ENCODE assay signal across 13 cellular contexts in genomic region chr6:148999501-148999900, GRCh38.
A peak's percentile ranks its signal among the peaks of the same experiment; 100 is the strongest.
DNase-seq lines count a peak whose midpoint lies in the region; ATAC-seq and TF ChIP-seq lines count a peak whose summit lies in the region.
"Had no signal": no experiment of that assay in that cellular context is flagged by ENCODE, and none has a peak within 500 bp of the region (broad histone marks: within the 10 kb centered on the region; RNA-seq: fewer than 3 reads in every experiment).

No MANE protein-coding gene starts in this region.

- H4K20me1 ChIP-seq in GM23248 (ENCODE audit: insufficient read depth), result no peaks in the 10 kb centered on the region

- H3K36me3 ChIP-seq in GM23248 (ENCODE audit: low read depth) (no peaks in the 10 kb centered on the region), adrenal gland (replicated peaks in 1 of 2) (no peaks in the 10 kb centered on the region)

- peak; percentile 74 for DNase-seq in GM23248
- DNase-seq in adrenal gland, result no peak
- DNase-seq in foreskin keratinocyte, result peak in 1 of 2 donors; percentile 44
- peak; percentile 71 for DNase-seq in skeletal muscle cell (ENCODE audit: low read depth)
- no peak for DNase-seq in pons (ENCODE audit: low spot score)
- DNase-seq in AG20443 (ENCODE audit: low spot score), result no peak
- DNase-seq: Calu3; NCI-H2227 treated with DMSO at 0.1 percent for 48 hours; nephron progenitor cell; stimulated activated CD4-positive, alpha-beta T cell treated with anti-CD3 and anti-CD28 coated beads, Interleukin-1b, Interleukin-23, amount 100 ng/mL, for 48 hours; stimulated activated naive CD4-positive, alpha-beta T cell treated with Interleukin-2 at 50 U/mL for 16 hours had no signal

- peak overlapping the region; percentile 65 for H3K4me2 ChIP-seq in GM23248 (ENCODE audit: unreplicated experiment)

- H3K9ac ChIP-seq in GM23248, result no peak overlapping the region; the same call in 1 of the 2 replicates

- H3K9me3 ChIP-seq in GM23248 (ENCODE audit: low read depth) (no peaks in the 10 kb centered on the region), adrenal gland (replicated peaks in 1 of 3) (peaks cover 0 to 5% (median 0%) of the 10 kb centered on the region in 3 donors)

- H3K9me2 ChIP-seq in GM23248 (ENCODE audit: insufficient read depth), result no peaks in the 10 kb centered on the region

- peak overlapping the region; percentile 78 for H3K27ac ChIP-seq in GM23248
- H3K27ac ChIP-seq in adrenal gland, result peak overlapping the region; percentile 43 to 87 (median 67)
- no peak overlapping the region for H3K27ac ChIP-seq in foreskin keratinocyte

- peaks cover 45% of the 10 kb centered on the region for H3K4me1 ChIP-seq in GM23248 (ENCODE audit: insufficient read depth)
- peaks cover 14 to 19% of the 10 kb centered on the region in 2 donors for H3K4me1 ChIP-seq in adrenal gland (replicated peaks in 1 of 2)
- peaks cover 3% of the 10 kb centered on the region for H3K4me1 ChIP-seq in foreskin keratinocyte

- TF ChIP-seq CTCF in adrenal gland (IDR thresholded peaks at IDR 0.05) (no peak), foreskin keratinocyte (conservative IDR thresholded peaks at IDR 0.05) (no peak)

- intact Hi-C loops in adrenal gland (cut with DNase I), result no loop called here

- no peaks in the 10 kb centered on the region for H3K79me2 ChIP-seq in GM23248 (ENCODE audit: insufficient read depth)

- H3F3A ChIP-seq in GM23248 (ENCODE audit: insufficient read depth), result peaks cover 38% of the 10 kb centered on the region

- H3K4me3 ChIP-seq in GM23248 (peak overlapping the region; percentile 34), adrenal gland (no peak overlapping the region), skeletal muscle cell (ENCODE audit: low read depth, low read length) (no peak overlapping the region)

- ATAC-seq in foreskin keratinocyte (peak; percentile 59), GM21381 (IDR thresholded peaks at IDR 0.05; ENCODE audit: unreplicated experiment) (no peak), HG02610 (IDR thresholded peaks at IDR 0.05; ENCODE audit: unreplicated experiment) (no peak)

- TF ChIP-seq POLR2A in adrenal gland (IDR thresholded peaks at IDR 0.05), result no peak

- H3K27me3 ChIP-seq in GM23248 (replicated peaks; ENCODE audit: insufficient read depth) (no peaks in the 10 kb centered on the region), adrenal gland (no peaks in the 10 kb centered on the region), foreskin keratinocyte (no peaks in the 10 kb centered on the region)

- WGBS in GM23248 (ENCODE audit: low coverage in 1 of 2, low lambda C conversion rate in 2 of 2, missing lambda C conversion rate in 2 of 2), 2 experiments, result 0 to 13% methylated on average over 1 of the region's 1 CpG
- WGBS in adrenal gland, 4 donors, result 6 to 11% (median 9%) methylated on average over 1 of the region's 1 CpG

- in situ Hi-C loops in GM23248 (cut with MboI), result no loop called here

- H2AFZ ChIP-seq in GM23248, result no peak overlapping the region

Comparison
In these comparisons a context has a peak if more than half of its experiments do, and no peak if none do; other contexts are left out.
1. DNase-seq: peak in GM23248 (single experiment) and skeletal muscle cell (single experiment); none in adrenal gland (0 of 7), pons (single experiment) and AG20443 (single experiment).